Comparison of ENCODE assay signal across 24 cellular contexts in genomic region chr10:25678666-25679065, GRCh38.
DNase-seq lines count a peak whose midpoint lies in the region; ATAC-seq, FAIRE-seq and TF ChIP-seq lines count a peak whose summit lies in the region.
"Had no signal": no experiment of that assay in that cellular context is flagged by ENCODE, and none has a peak within 500 bp of the region (broad histone marks: within the 10 kb centered on the region; RNA-seq: fewer than 3 reads in every experiment).

No MANE protein-coding gene starts in this region.

- H3K4me3 ChIP-seq in SJSA1 = no peak overlapping the region
- no peak overlapping the region for H3K4me3 ChIP-seq in astrocyte (ENCODE audit: insufficient read depth, low read depth, low read length)
- H3K4me3 ChIP-seq in parathyroid adenoma (ENCODE audit: low read depth, low read length) = no peak overlapping the region
- H3K4me3 ChIP-seq: GM12878, HAP-1 had no signal

- H3K4me1 ChIP-seq in SJSA1 (replicated peaks) (peaks cover 37% of the 10 kb centered on the region), astrocyte (ENCODE audit: insufficient read depth, low read length) (no peaks in the 10 kb centered on the region), parathyroid adenoma (peaks cover 16% of the 10 kb centered on the region)
- H3K4me1 ChIP-seq: BE2C, HAP-1 had no signal

- H3K79me2 ChIP-seq in astrocyte (ENCODE audit: insufficient read depth, low read length) (no peaks in the 10 kb centered on the region), parathyroid adenoma (no peaks in the 10 kb centered on the region)

- H3K4me1 Mint-ChIP-seq in astrocyte (ENCODE audit: low read depth, unreplicated experiment) = peaks cover 11% of the 10 kb centered on the region
- H3K4me1 Mint-ChIP-seq: CD4-positive, CD25-positive, alpha-beta regulatory T cell; CD8-positive, alpha-beta memory T cell had no signal

- no peak for FAIRE-seq in astrocyte (lab: Jason Lieb, UNC)
- FAIRE-seq: A204.1, GM12878, GM19239, HepG2 had no signal

- intact Hi-C loops in Right ventricle myocardium inferior (cut with DNase I) = no loop called here

- H3K36me3 ChIP-seq in SJSA1 (no peaks in the 10 kb centered on the region), astrocyte (ENCODE audit: insufficient read depth, low read length) (no peaks in the 10 kb centered on the region), parathyroid adenoma (ENCODE audit: control insufficient read depth, insufficient read depth, low read length) (no peaks in the 10 kb centered on the region)
- H3K36me3 ChIP-seq: BE2C, HAP-1 had no signal

- H3K9me3 ChIP-seq in SJSA1 (replicated peaks) (no peaks in the 10 kb centered on the region), astrocyte (ENCODE audit: insufficient read depth, low read depth, low read length) (no peaks in the 10 kb centered on the region), parathyroid adenoma (ENCODE audit: control insufficient read depth, low read length) (no peaks in the 10 kb centered on the region)
- H3K9me3 ChIP-seq: BE2C, HAP-1 had no signal

- no peaks in the 10 kb centered on the region for H4K20me1 ChIP-seq in astrocyte (ENCODE audit: insufficient read depth, low read length)

- H3K27ac ChIP-seq in SJSA1 (peak overlapping the region; percentile 66), astrocyte (ENCODE audit: low read depth, low read length) (no peak overlapping the region), parathyroid adenoma (peak overlapping the region; percentile 7)

- TF ChIP-seq CTCF in astrocyte (IDR thresholded peaks at IDR 0.05; ENCODE audit: insufficient read depth, low read depth, low read length) (no peak), parathyroid adenoma (IDR thresholded peaks at IDR 0.05) (no peak)

- no peaks in the 10 kb centered on the region for H3K9me3 Mint-ChIP-seq in astrocyte (ENCODE audit: unreplicated experiment)

- H3K27me3 Mint-ChIP-seq in astrocyte (ENCODE audit: low read depth, unreplicated experiment) = no peaks in the 10 kb centered on the region
- H3K27me3 Mint-ChIP-seq: CD4-positive, CD25-positive, alpha-beta regulatory T cell; CD8-positive, alpha-beta memory T cell had no signal

- no peaks in the 10 kb centered on the region for H3K36me3 Mint-ChIP-seq in astrocyte (ENCODE audit: low read depth, unreplicated experiment)
- H3K36me3 Mint-ChIP-seq: CD4-positive, CD25-positive, alpha-beta regulatory T cell; CD8-positive, alpha-beta memory T cell; IgD-negative memory B cell had no signal

- ATAC-seq in Right ventricle myocardium inferior (no peak), HG02884 (IDR thresholded peaks at IDR 0.05; ENCODE audit: unreplicated experiment) (no peak), HG03439 (IDR thresholded peaks at IDR 0.05; ENCODE audit: unreplicated experiment) (no peak)
- ATAC-seq: GM12878, HepG2 had no signal

- no peaks in the 10 kb centered on the region for H3K27me3 ChIP-seq in SJSA1 (replicated peaks)
- H3K27me3 ChIP-seq in astrocyte (ENCODE audit: insufficient read depth, low read length) = no peaks in the 10 kb centered on the region
- H3K27me3 ChIP-seq in parathyroid adenoma (ENCODE audit: control insufficient read depth, insufficient read depth, low read length) = no peaks in the 10 kb centered on the region
- H3K27me3 ChIP-seq: BE2C had no signal

- no peak overlapping the region for H3K4me3 Mint-ChIP-seq in astrocyte (ENCODE audit: unreplicated experiment)
- H3K4me3 Mint-ChIP-seq: CD4-positive, CD25-positive, alpha-beta regulatory T cell; CD8-positive, alpha-beta memory T cell; IgD-negative memory B cell had no signal

- H3K9ac ChIP-seq in astrocyte (ENCODE audit: low read length) (no peak overlapping the region), parathyroid adenoma (no peak overlapping the region)

- H2AFZ ChIP-seq in astrocyte (ENCODE audit: low read depth, low read length) (no peak overlapping the region), parathyroid adenoma (peak overlapping the region; percentile 45)

- H3K4me2 ChIP-seq in astrocyte (ENCODE audit: low read length) (no peak overlapping the region), parathyroid adenoma (ENCODE audit: low read length) (no peak overlapping the region)

- peak in 1 of 2 experiments; percentile 89 for DNase-seq in SJSA1 (ENCODE audit: low read depth in 1 of 2, low spot score in 2 of 2)
- peak; percentile 18 for DNase-seq in astrocyte (ENCODE audit: low read depth)
- peak; percentile 52 for DNase-seq in iris pigment epithelial cell (ENCODE audit: low read depth)
- DNase-seq in Right ventricle myocardium inferior (ENCODE audit: missing footprints) = no peak
- no peak for DNase-seq in NK-92 (lab: John Stamatoyannopoulos, UW; ENCODE audit: unreplicated experiment)
- DNase-seq: ACHN; BE2C; C1 segment of cervical spinal cord; CD4-positive, CD25-positive, alpha-beta regulatory T cell; CD8-positive, alpha-beta memory T cell; COR-L47; DMS 273 treated with DMSO at 0.1 percent for 48 hours; DMS53; DND-41; EL had no signal

- no peak overlapping the region for H3K27ac Mint-ChIP-seq in astrocyte (ENCODE audit: unreplicated experiment)
- H3K27ac Mint-ChIP-seq: CD4-positive, CD25-positive, alpha-beta regulatory T cell; CD8-positive, alpha-beta memory T cell; IgD-negative memory B cell had no signal

Comparison
In these comparisons a context has a peak if more than half of its experiments do, and no peak if none do; other contexts are left out.
1. DNase-seq: peak in astrocyte (single experiment) and iris pigment epithelial cell (single experiment); none in Right ventricle myocardium inferior (single experiment) and NK-92 (single experiment).